Comparison of ENCODE assay signal across 8 cellular contexts in the genomic region with DNA sequence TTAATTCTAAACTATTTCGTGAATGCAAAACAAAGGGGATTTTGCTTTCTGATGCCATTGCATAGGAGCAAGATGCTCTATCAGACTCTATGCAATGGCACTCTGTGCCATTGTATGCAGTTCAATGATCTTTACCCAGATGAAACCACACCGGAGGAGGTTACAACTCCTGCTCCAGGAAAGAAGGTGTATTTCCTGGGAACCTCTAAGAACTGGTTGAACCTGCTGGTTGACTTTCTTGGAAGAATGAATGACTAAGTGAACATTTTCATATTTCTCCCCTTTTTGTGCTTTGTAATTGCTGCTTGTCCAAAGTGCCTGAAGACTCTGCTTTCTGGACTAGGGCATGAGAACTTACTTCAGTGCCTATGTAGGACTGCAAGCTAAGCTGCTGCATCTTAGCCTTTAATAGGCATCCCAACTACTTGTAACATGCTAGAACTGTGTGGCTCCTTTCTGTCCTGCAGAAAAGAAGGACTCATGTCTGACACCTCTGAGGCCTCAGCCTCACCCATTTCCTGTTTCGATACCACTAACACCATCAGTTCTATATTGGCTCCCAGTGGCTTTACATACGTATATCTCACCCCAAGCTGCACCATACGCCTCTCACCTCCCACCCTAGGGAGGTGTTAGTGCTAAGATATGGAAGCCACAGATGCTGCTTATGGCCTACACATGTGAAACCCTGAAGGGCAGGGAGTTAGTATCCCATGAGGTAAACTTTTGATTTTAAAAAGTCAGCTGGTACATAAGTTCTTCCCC.
DNase-seq lines count a peak whose midpoint lies in the region; ATAC-seq lines count a peak whose summit lies in the region.

No MANE protein-coding gene starts in this region.

- H3K27me3 ChIP-seq in right cardiac atrium (ENCODE audit: control insufficient read depth, insufficient read depth) = no peaks in the 10 kb centered on the region

- H3K27ac ChIP-seq in right cardiac atrium (ENCODE audit: low read length) (no peak overlapping the region), caudate nucleus (ENCODE audit: low read depth, low read length) (no peak overlapping the region)

- H3K9me3 ChIP-seq in right cardiac atrium (ENCODE audit: control insufficient read depth, low read length) = no peaks in the 10 kb centered on the region

- 71% methylated on average over 5 of the region's 5 CpGs for whole genome bisulfite sequencing in right cardiac atrium

- H3K4me3 ChIP-seq in right cardiac atrium (ENCODE audit: low read length) = no peak overlapping the region

- ATAC-seq in GM18511 (IDR thresholded peaks at IDR 0.05; ENCODE audit: unreplicated experiment) (peak; percentile 93), GM21717 (IDR thresholded peaks at IDR 0.05; ENCODE audit: unreplicated experiment) (peak; percentile 93), right cardiac atrium (no peak)

- intact Hi-C loops in right cardiac atrium (cut with DNase I) = no loop called here

- peak; percentile 72 for DNase-seq in LoVo (ENCODE audit: low spot score)
- DNase-seq in germinal center (ENCODE audit: low spot score) = peak; percentile 24
- DNase-seq in right cardiac atrium = no peak
- no peak for DNase-seq in caudate nucleus (lab: John Stamatoyannopoulos, UW)
- DNase-seq in stimulated activated CD4-positive, alpha-beta T cell treated with anti-CD3 and anti-CD28 coated beads, Interleukin-4, amount 100 ng/mL, for 4 hours = no peak
- DNase-seq in effector CD4-positive, alpha-beta T cell = no peak

- no peaks in the 10 kb centered on the region for H3K4me1 ChIP-seq in right cardiac atrium (ENCODE audit: control insufficient read depth, insufficient read depth, low read length)

Comparison
In these comparisons a context has a peak if more than half of its experiments do, and no peak if none do; other contexts are left out.
1. ATAC-seq: peak in GM18511 (single experiment) and GM21717 (single experiment); none in right cardiac atrium (0 of 2).
2. DNase-seq: peak in LoVo (single experiment) and germinal center (single experiment); none in right cardiac atrium (0 of 3), caudate nucleus (0 of 61), stimulated activated CD4-positive, alpha-beta T cell treated with anti-CD3 and anti-CD28 coated beads, Interleukin-4, amount 100 ng/mL, for 4 hours (0 of 2) and effector CD4-positive, alpha-beta T cell (single experiment).